In the genomic region with DNA sequence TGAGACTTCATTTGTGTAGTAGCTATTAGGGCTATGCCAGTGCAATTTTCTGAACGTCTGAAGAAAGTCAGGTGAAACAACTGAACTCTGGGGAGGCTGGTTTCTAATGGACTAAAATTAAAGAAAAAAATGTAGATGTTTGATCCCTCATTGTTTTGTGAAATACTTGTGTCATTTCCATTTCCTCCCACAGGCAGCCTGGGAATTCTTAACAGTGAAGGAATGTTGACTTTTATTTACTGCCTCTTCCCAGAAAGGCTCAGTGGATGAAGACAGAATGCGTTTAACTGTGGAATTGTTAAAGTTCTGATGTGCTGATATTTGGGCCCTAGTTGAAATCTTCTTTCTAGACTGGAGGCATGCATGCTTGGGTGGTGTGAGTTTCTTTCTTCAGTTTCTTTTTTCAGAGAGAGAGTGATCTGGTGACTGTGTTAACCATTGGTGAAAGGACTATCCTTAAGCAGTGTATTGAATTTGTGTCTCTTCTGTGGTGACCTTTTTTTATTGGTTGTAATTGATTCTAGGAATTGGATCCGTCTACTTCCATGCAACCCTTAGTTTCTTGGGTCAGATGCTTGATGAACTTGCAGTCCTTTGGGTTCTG, we compare ENCODE assay signal across 13 cellular contexts. TPM values are rescaled to one million over a fixed set of nuclear protein-coding genes. Genes with fewer than 3 reads are reported as not detected.
DNase-seq lines count a peak whose midpoint lies in the region; ATAC-seq and TF ChIP-seq lines count a peak whose summit lies in the region.
"Had no signal": no experiment of that assay in that cellular context is flagged by ENCODE, and none has a peak within 500 bp of the region (broad histone marks: within the 10 kb centered on the region; RNA-seq: fewer than 3 reads in every experiment).

No MANE protein-coding gene starts in this region.

- H3K27ac Mint-ChIP-seq in immature natural killer cell = no peak overlapping the region
- H3K27ac Mint-ChIP-seq in T-helper 2 cell treated with Interferon-gamma antibody and Interleukin-4, amounts not matched to agents 5 μg/mL and 100 μg/mL, for 36 hours = no peak overlapping the region

- H3K27ac ChIP-seq in heart left ventricle = peak overlapping the region in 11 of 12 donors; percentile 10 to 68 (median 47)
- H3K27ac ChIP-seq: esophagus squamous epithelium, psoas muscle had no signal

- H3K9me3 Mint-ChIP-seq in immature natural killer cell = no peaks in the 10 kb centered on the region
- H3K9me3 Mint-ChIP-seq in T-helper 2 cell treated with Interferon-gamma antibody and Interleukin-4, amounts not matched to agents 5 μg/mL and 100 μg/mL, for 36 hours = no peaks in the 10 kb centered on the region

- no peak for TF ChIP-seq CTCF in heart left ventricle (IDR thresholded peaks at IDR 0.05)

- 42 to 56% (median 52%) methylated on average over 3 of the region's 3 CpGs for WGBS in heart left ventricle, 4 donors

- intact Hi-C loops in heart left ventricle (cut with DNase I) = no loop called here

- H3K4me3 Mint-ChIP-seq in immature natural killer cell = no peak overlapping the region
- no peak overlapping the region for H3K4me3 Mint-ChIP-seq in T-helper 2 cell treated with Interferon-gamma antibody and Interleukin-4, amounts not matched to agents 5 μg/mL and 100 μg/mL, for 36 hours

- H3K27me3 ChIP-seq in heart left ventricle (no peaks in the 10 kb centered on the region), MG63 (no peaks in the 10 kb centered on the region; the same call in 1 of the 2 replicates)
- H3K27me3 ChIP-seq: BE2C, esophagus squamous epithelium had no signal

- H3K9me3 ChIP-seq in heart left ventricle (no peaks in the 10 kb centered on the region), MG63 (no peaks in the 10 kb centered on the region)
- H3K9me3 ChIP-seq: BE2C, esophagus squamous epithelium, psoas muscle had no signal

- H3K36me3 ChIP-seq in heart left ventricle (peaks cover 0 to 38% (median 17%) of the 10 kb centered on the region in 9 donors), MG63 (no peaks in the 10 kb centered on the region)
- H3K36me3 ChIP-seq: BE2C had no signal

- TF ChIP-seq POLR2A in heart left ventricle (IDR thresholded peaks at IDR 0.05) = no peak

- no peaks in the 10 kb centered on the region for H3K4me1 Mint-ChIP-seq in immature natural killer cell
- no peaks in the 10 kb centered on the region for H3K4me1 Mint-ChIP-seq in T-helper 2 cell treated with Interferon-gamma antibody and Interleukin-4, amounts not matched to agents 5 μg/mL and 100 μg/mL, for 36 hours (ENCODE audit: low read depth)

- peak; percentile 87 for ATAC-seq in GM18517 (IDR thresholded peaks at IDR 0.05; ENCODE audit: unreplicated experiment)
- peak; percentile 95 for ATAC-seq in GM21576 (IDR thresholded peaks at IDR 0.05; ENCODE audit: unreplicated experiment)
- peak; percentile 84 for ATAC-seq in HG03159 (IDR thresholded peaks at IDR 0.05; ENCODE audit: unreplicated experiment)
- peak in 1 of 4 donors; percentile 68 for ATAC-seq in heart left ventricle
- ATAC-seq: left colon, psoas muscle had no signal

- peaks cover 0 to 2% (median 0%) of the 10 kb centered on the region in 3 donors for H3K27me3 Mint-ChIP-seq in immature natural killer cell (ENCODE audit: low read depth in 3 of 3)
- H3K27me3 Mint-ChIP-seq in T-helper 2 cell treated with Interferon-gamma antibody and Interleukin-4, amounts not matched to agents 5 μg/mL and 100 μg/mL, for 36 hours (ENCODE audit: low read depth) = no peaks in the 10 kb centered on the region

- H3K36me3 Mint-ChIP-seq in immature natural killer cell = peaks cover 0 to 2% (median 0%) of the 10 kb centered on the region in 3 donors
- no peaks in the 10 kb centered on the region for H3K36me3 Mint-ChIP-seq in T-helper 2 cell treated with Interferon-gamma antibody and Interleukin-4, amounts not matched to agents 5 μg/mL and 100 μg/mL, for 36 hours (ENCODE audit: low read depth)

- peaks cover 0 to 22% (median 12%) of the 10 kb centered on the region in 12 donors for H3K4me1 ChIP-seq in heart left ventricle
- H3K4me1 ChIP-seq: BE2C, psoas muscle had no signal

- H3K4me3 ChIP-seq in heart left ventricle = no peak overlapping the region
- no peak overlapping the region for H3K4me3 ChIP-seq in MG63
- H3K4me3 ChIP-seq: esophagus squamous epithelium, psoas muscle had no signal

- DNase-seq in heart left ventricle (no peak), NCI-H2171 (lab: John Stamatoyannopoulos, UW) (no peak), immature natural killer cell (no peak), MG63 (no peak)
- DNase-seq in T-helper 2 cell treated with Interferon-gamma antibody and Interleukin-4, amounts not matched to agents 5 μg/mL and 100 μg/mL, for 36 hours (ENCODE audit: low spot score) = no peak
- DNase-seq: BE2C, esophagus squamous epithelium, left colon, MV-4-11, psoas muscle had no signal

RNA-seq across cellular contexts. Expression of gene ACER2, which starts 15.5 kb away (rescaled TPM):
- total RNA-seq in heart left ventricle = 1 to 10 TPM; 1.6 to 4.5 (median 3.9) TPM
- 1 to 10 TPM in 1 of 2 donors, under 1 TPM in 1; 0.95 to 1.5 TPM for polyA plus RNA-seq in heart left ventricle
- under 1 TPM in 1 of 3 donors, not detected in 2; 0.11 TPM for polyA plus RNA-seq in immature natural killer cell
- total RNA-seq in MG63 (2014; rRNA removed; shearing (Covaris generic); ENCODE audit: low replicate concordance) = 1.1 and 2.2 TPM in 2 replicates

RNA-seq across cellular contexts. Expression of gene RPS6, which starts 44.2 kb away (rescaled TPM):
- 1,000 to 10,000 TPM in 4 of 9 donors, 100 to 1,000 TPM in 5; 589 to 1,268 (median 975) TPM for total RNA-seq in heart left ventricle
- polyA plus RNA-seq in heart left ventricle = 1,000 to 10,000 TPM; 1,493 to 1,652 TPM
- 1,000 to 10,000 TPM; 1,152 to 2,047 (median 1,301) TPM for polyA plus RNA-seq in immature natural killer cell
- total RNA-seq in MG63 (2014; rRNA removed; shearing (Covaris generic); ENCODE audit: low replicate concordance) = 3,498 and 3,874 TPM in 2 replicates
